Comparison of ENCODE assay signal across 27 cellular contexts in the genomic region with DNA sequence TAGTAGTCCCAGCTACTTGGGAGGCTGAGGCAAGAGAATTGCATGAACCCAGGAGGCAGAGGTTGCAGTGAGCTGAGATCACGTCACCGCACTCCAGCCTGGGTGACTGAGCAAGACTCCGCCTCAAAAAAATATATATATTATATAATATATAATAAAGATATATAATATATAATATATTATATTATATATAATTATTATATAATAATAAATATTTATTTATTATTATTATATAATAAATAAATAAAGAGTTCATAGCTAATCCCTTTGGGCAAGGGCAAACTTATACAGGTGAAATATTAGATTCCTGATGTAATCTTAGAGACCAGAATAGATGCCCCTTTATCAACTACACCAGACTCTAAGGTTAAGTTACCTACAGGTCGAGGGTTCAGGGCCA.
"Had no signal": no experiment of that assay in that cellular context is flagged by ENCODE, and none has a peak within 500 bp of the region (broad histone marks: within the 10 kb centered on the region; RNA-seq: fewer than 3 reads in every experiment).

No MANE protein-coding gene starts in this region.

- DNase-seq: stimulated activated CD4-positive, alpha-beta T cell treated with anti-CD3 and anti-CD28 coated beads, Interleukin-2, amount 100 ng/mL, for 48 hours; stimulated activated CD4-positive, alpha-beta T cell treated with anti-CD3 and anti-CD28 coated beads, Interleukin-4, amount 100 ng/mL, for 1 hour; stimulated activated CD4-positive, alpha-beta T cell treated with anti-CD3 and anti-CD28 coated beads, Interleukin-4, amount 100 ng/mL, for 24 hours; stimulated activated CD4-positive, alpha-beta T cell treated with anti-CD3 and anti-CD28 coated beads, Interleukin-4, amount 100 ng/mL, for 4 hours; stimulated activated CD8-positive, alpha-beta memory T cell treated with anti-CD3 and anti-CD28 coated beads, Interleukin-4, amount 100 ng/mL, for 48 hours; stimulated activated naive B cell treated with anti-CD40 and anti-IgM and Interleukin-4, amounts not matched to agents 10 μg/mL and 1 μg/mL and 100 μg/mL, for 72 hours; stimulated activated naive CD4-positive, alpha-beta T cell; stimulated activated naive CD4-positive, alpha-beta T cell treated with Interleukin-2 at 50 U/mL for 16 hours; stimulated activated naive CD8-positive, alpha-beta T cell treated with anti-CD3 and anti-CD28 coated beads, Interleukin-15, amount 100 ng/mL, for 72 hours; stimulated activated naive CD8-positive, alpha-beta T cell treated with anti-CD3 and anti-CD28 coated beads, Interleukin-15, Interleukin-2, amounts not matched to agents 100 U/mL and 50 U/mL, for 24 hours; stomach; substantia nigra; testis; thyroid gland; tibial artery; transverse colon; trophoblast cell; upper lobe of left lung; upper lobe of right lung; uterus had no signal

- H3K9me3 ChIP-seq: stomach, testis, thoracic aorta, thyroid gland, tibial artery, transverse colon, upper lobe of left lung, upper lobe of right lung, uterus, vagina had no signal

- H3K4me3 ChIP-seq: stomach, testis, thoracic aorta, thyroid gland, tibial artery, tibial nerve, transverse colon, upper lobe of left lung, upper lobe of right lung, uterus, vagina had no signal

- H3K4me1 Mint-ChIP-seq: stimulated activated effector memory CD8-positive, alpha-beta T cell treated with anti-CD3 and anti-CD28 coated beads, Interleukin-12 subunit alpha, Interleukin-12 subunit beta, amount 100 ng/mL, for 72 hours; stimulated activated naive CD8-positive, alpha-beta T cell treated with anti-CD3 and anti-CD28 coated beads, Interleukin-15, amount 100 ng/mL, for 72 hours had no signal

- H3K36me3 Mint-ChIP-seq: stimulated activated effector memory CD8-positive, alpha-beta T cell treated with anti-CD3 and anti-CD28 coated beads, Interleukin-12 subunit alpha, Interleukin-12 subunit beta, amount 100 ng/mL, for 72 hours; stimulated activated memory B cell treated with anti-CD40 and anti-IgM and Interleukin-4, amounts not matched to agents 10 μg/mL and 1 μg/mL and 100 μg/mL, for 72 hours had no signal

- ATAC-seq: stimulated activated effector memory CD8-positive, alpha-beta T cell treated with anti-CD3 and anti-CD28 coated beads, Interleukin-12 subunit alpha, Interleukin-12 subunit beta, amount 100 ng/mL, for 72 hours; stimulated activated memory B cell treated with anti-CD40 and anti-IgM and Interleukin-4, amounts not matched to agents 10 μg/mL and 1 μg/mL and 100 μg/mL, for 72 hours; stimulated activated naive B cell treated with anti-CD40 and anti-IgM and Interleukin-4, amounts not matched to agents 10 μg/mL and 1 μg/mL and 100 μg/mL, for 72 hours; stimulated activated naive CD8-positive, alpha-beta T cell treated with anti-CD3 and anti-CD28 coated beads, Interleukin-15, amount 100 ng/mL, for 72 hours; stimulated activated naive CD8-positive, alpha-beta T cell treated with anti-CD3 and anti-CD28 coated beads, Interleukin-15, Interleukin-2, amounts not matched to agents 100 U/mL and 50 U/mL, for 24 hours; upper lobe of right lung had no signal

- H3K36me3 ChIP-seq: stomach, thyroid gland, tibial artery, transverse colon, upper lobe of left lung, upper lobe of right lung, uterus, vagina had no signal

- H3K9me3 Mint-ChIP-seq: stimulated activated effector memory CD8-positive, alpha-beta T cell treated with anti-CD3 and anti-CD28 coated beads, Interleukin-12 subunit alpha, Interleukin-12 subunit beta, amount 100 ng/mL, for 72 hours; stimulated activated memory B cell treated with anti-CD40 and anti-IgM and Interleukin-4, amounts not matched to agents 10 μg/mL and 1 μg/mL and 100 μg/mL, for 72 hours; stimulated activated naive B cell treated with anti-CD40 and anti-IgM and Interleukin-4, amounts not matched to agents 10 μg/mL and 1 μg/mL and 100 μg/mL, for 72 hours; stimulated activated naive CD8-positive, alpha-beta T cell treated with anti-CD3 and anti-CD28 coated beads, Interleukin-15, amount 100 ng/mL, for 72 hours; stimulated activated naive CD8-positive, alpha-beta T cell treated with anti-CD3 and anti-CD28 coated beads, Interleukin-15, Interleukin-2, amounts not matched to agents 100 ng/mL and 50 ng/mL, for 24 hours had no signal

- H3K4me3 Mint-ChIP-seq: stimulated activated effector memory CD8-positive, alpha-beta T cell treated with anti-CD3 and anti-CD28 coated beads, Interleukin-12 subunit alpha, Interleukin-12 subunit beta, amount 100 ng/mL, for 72 hours; stimulated activated memory B cell treated with anti-CD40 and anti-IgM and Interleukin-4, amounts not matched to agents 10 μg/mL and 1 μg/mL and 100 μg/mL, for 72 hours; stimulated activated naive B cell treated with anti-CD40 and anti-IgM and Interleukin-4, amounts not matched to agents 10 μg/mL and 1 μg/mL and 100 μg/mL, for 72 hours; stimulated activated naive CD8-positive, alpha-beta T cell treated with anti-CD3 and anti-CD28 coated beads, Interleukin-15, amount 100 ng/mL, for 72 hours; stimulated activated naive CD8-positive, alpha-beta T cell treated with anti-CD3 and anti-CD28 coated beads, Interleukin-15, Interleukin-2, amounts not matched to agents 100 ng/mL and 50 ng/mL, for 24 hours; type B pancreatic cell had no signal

- H3K27ac Mint-ChIP-seq: stimulated activated effector memory CD8-positive, alpha-beta T cell treated with anti-CD3 and anti-CD28 coated beads, Interleukin-12 subunit alpha, Interleukin-12 subunit beta, amount 100 ng/mL, for 72 hours; stimulated activated memory B cell treated with anti-CD40 and anti-IgM and Interleukin-4, amounts not matched to agents 10 μg/mL and 1 μg/mL and 100 μg/mL, for 72 hours; stimulated activated naive B cell treated with anti-CD40 and anti-IgM and Interleukin-4, amounts not matched to agents 10 μg/mL and 1 μg/mL and 100 μg/mL, for 72 hours; stimulated activated naive CD8-positive, alpha-beta T cell treated with anti-CD3 and anti-CD28 coated beads, Interleukin-15, amount 100 ng/mL, for 72 hours; stimulated activated naive CD8-positive, alpha-beta T cell treated with anti-CD3 and anti-CD28 coated beads, Interleukin-15, Interleukin-2, amounts not matched to agents 100 ng/mL and 50 ng/mL, for 24 hours; type B pancreatic cell had no signal

- H3K4me1 ChIP-seq: stomach, testis, thyroid gland, transverse colon, upper lobe of right lung, uterus had no signal

- H3K27me3 ChIP-seq: stomach, testis, thyroid gland, tibial artery, tibial nerve, transverse colon, upper lobe of left lung, upper lobe of right lung, uterus, vagina had no signal

- H3K27ac ChIP-seq: stomach, testis, thoracic aorta, thyroid gland, tibial artery, tibial nerve, transverse colon, upper lobe of left lung, upper lobe of right lung, uterus, vagina had no signal

- H3K27me3 Mint-ChIP-seq: type B pancreatic cell had no signal
